8 cellular contexts compared by ENCODE assay signal in genomic region chr10:77603529-77603927, GRCh38. TPM values are rescaled to one million over a fixed set of nuclear protein-coding genes. Genes with fewer than 3 reads are reported as not detected.
A peak's percentile ranks its signal among the peaks of the same experiment; 100 is the strongest.
DNase-seq lines count a peak whose midpoint lies in the region; ATAC-seq and TF ChIP-seq lines count a peak whose summit lies in the region.
"Had no signal": no experiment of that assay in that cellular context is flagged by ENCODE, and none has a peak within 500 bp of the region (broad histone marks: within the 10 kb centered on the region; RNA-seq: fewer than 3 reads in every experiment).

No MANE protein-coding gene starts in this region.

- no peak overlapping the region for H2AK5ac ChIP-seq in neuronal stem cell (ENCODE audit: low read depth, low read length)

- no peaks in the 10 kb centered on the region for H3K79me1 ChIP-seq in neuronal stem cell (ENCODE audit: low read depth, low read length)

- peaks cover 19% of the 10 kb centered on the region for H3K4me1 Mint-ChIP-seq in activated CD8-positive, alpha-beta T cell treated with anti-CD3 and anti-CD28 coated beads, Interleukin-2, amount 10 ng/mL, durations not matched to agents 7 days and 5 days (ENCODE audit: low read depth)

- no peak overlapping the region for H2BK15ac ChIP-seq in neuronal stem cell (ENCODE audit: low read length)

- H3K9me3 ChIP-seq in neuronal stem cell (replicated peaks in 1 of 2; ENCODE audit: control insufficient read depth in 2 of 2, insufficient read depth in 1 of 2, low read depth in 1 of 2, low read length in 2 of 2): no peaks in the 10 kb centered on the region

- H3K14ac ChIP-seq in neuronal stem cell (ENCODE audit: low read length): no peak overlapping the region

- no peak overlapping the region for H3K4me3 ChIP-seq in neuronal stem cell (ENCODE audit: low read length in 2 of 2)

- no peak overlapping the region for H3K18ac ChIP-seq in neuronal stem cell (ENCODE audit: low read length)

- no peaks in the 10 kb centered on the region for H3K36me3 ChIP-seq in neuronal stem cell (replicated peaks in 1 of 2; ENCODE audit: control insufficient read depth in 2 of 2, insufficient read depth in 2 of 2, low read length in 2 of 2)

- ATAC-seq in GM18870 (IDR thresholded peaks at IDR 0.05; ENCODE audit: unreplicated experiment) (peak; percentile 56), HG03060 (IDR thresholded peaks at IDR 0.05; ENCODE audit: low read depth, unreplicated experiment) (peak; percentile 37)
- peak; percentile 70 for ATAC-seq in activated CD8-positive, alpha-beta T cell treated with anti-CD3 and anti-CD28 coated beads, Interleukin-2, amount 10 ng/mL, durations not matched to agents 7 days and 5 days

- no peak overlapping the region for H3K27ac ChIP-seq in neuronal stem cell (replicated peaks; ENCODE audit: low read length)
- H3K27ac ChIP-seq: HL-60 had no signal

- POLR2A ChIA-PET in activated CD8-positive, alpha-beta T cell treated with anti-CD3 and anti-CD28 coated beads, Interleukin-2, amount 10 ng/mL, durations not matched to agents 7 days and 5 days (lab: Charles Lee): interaction anchor here (0.6 kb wide), 1 partner anchor 72 kb away, joined by 4 read pairs; no protein-coding TSS in a partner anchor

- H4K91ac ChIP-seq in neuronal stem cell (ENCODE audit: low read depth, low read length, poor library complexity): no peak overlapping the region

- H3K4me3 Mint-ChIP-seq in activated CD8-positive, alpha-beta T cell treated with anti-CD3 and anti-CD28 coated beads, Interleukin-2, amount 10 ng/mL, durations not matched to agents 7 days and 5 days: no peak overlapping the region

- no peak overlapping the region for H3K4me2 ChIP-seq in neuronal stem cell (ENCODE audit: insufficient read depth, low read length, poor library complexity, severe bottlenecking)

- no peak overlapping the region for H3K9ac ChIP-seq in neuronal stem cell (ENCODE audit: low read depth, low read length, poor library complexity)

- CTCF ChIA-PET in activated CD8-positive, alpha-beta T cell treated with anti-CD3 and anti-CD28 coated beads, Interleukin-2, amount 10 ng/mL, durations not matched to agents 7 days and 5 days (lab: Charles Lee): interaction anchor here (1.5 kb wide), 1 partner anchor 108 kb away, joined by 3 read pairs; no protein-coding TSS in a partner anchor

- no CpG with 5 or more reads among the region's 2 CpGs for WGBS in neuronal stem cell (ENCODE audit: extremely low coverage in 2 of 2, insufficient read length in 2 of 2, insufficient replicate concordance in 1 of 2), 2 donors

- H4K8ac ChIP-seq in neuronal stem cell (ENCODE audit: low read depth, low read length): no peak overlapping the region

- peak overlapping the region; percentile 68 for H3K27ac Mint-ChIP-seq in activated CD8-positive, alpha-beta T cell treated with anti-CD3 and anti-CD28 coated beads, Interleukin-2, amount 10 ng/mL, durations not matched to agents 7 days and 5 days

- H3K4ac ChIP-seq in neuronal stem cell (ENCODE audit: low read length): no peak overlapping the region

- no peaks in the 10 kb centered on the region for H3K36me3 Mint-ChIP-seq in activated CD8-positive, alpha-beta T cell treated with anti-CD3 and anti-CD28 coated beads, Interleukin-2, amount 10 ng/mL, durations not matched to agents 7 days and 5 days (ENCODE audit: low read depth)

- H2BK5ac ChIP-seq in neuronal stem cell (ENCODE audit: low read length): no peak overlapping the region

- no peak overlapping the region for H3K23ac ChIP-seq in neuronal stem cell (ENCODE audit: low read depth, low read length, poor library complexity)

- no peaks in the 10 kb centered on the region for H3K9me3 Mint-ChIP-seq in activated CD8-positive, alpha-beta T cell treated with anti-CD3 and anti-CD28 coated beads, Interleukin-2, amount 10 ng/mL, durations not matched to agents 7 days and 5 days (ENCODE audit: insufficient read depth)

- peak overlapping the region; percentile 5 for H2AFZ ChIP-seq in neuronal stem cell (ENCODE audit: low read length)

- H2BK120ac ChIP-seq in neuronal stem cell (ENCODE audit: low read depth, low read length): no peak overlapping the region

- peak; percentile 47 for DNase-seq in activated CD8-positive, alpha-beta T cell treated with anti-CD3 and anti-CD28 coated beads, Interleukin-2, amount 10 ng/mL, durations not matched to agents 7 days and 5 days
- DNase-seq in neuronal stem cell (ENCODE audit: low spot score) (no peak), middle frontal gyrus (ENCODE audit: extremely low spot score, low spot score) (no peak), GM20000 (ENCODE audit: low spot score) (no peak), NCI-H345 treated with DMSO at 0.1 percent for 48 hours (lab: John Stamatoyannopoulos, UW; ENCODE audit: unreplicated experiment) (no peak)

- H3K27me3 ChIP-seq in neuronal stem cell (ENCODE audit: control insufficient read depth in 3 of 3, insufficient read depth in 3 of 3, low read depth in 1 of 3, low read length in 3 of 3): peaks cover 0 to 5% (median 0%) of the 10 kb centered on the region in 3 experiments

- H3K27me3 Mint-ChIP-seq in activated CD8-positive, alpha-beta T cell treated with anti-CD3 and anti-CD28 coated beads, Interleukin-2, amount 10 ng/mL, durations not matched to agents 7 days and 5 days (ENCODE audit: low read depth): peaks cover 2% of the 10 kb centered on the region

- no peak for TF ChIP-seq CTCF in GM20000 (IDR thresholded peaks at IDR 0.05; ENCODE audit: extremely low read depth, missing control alignments)

- H3K4me1 ChIP-seq in neuronal stem cell (ENCODE audit: control insufficient read depth in 2 of 2, insufficient read depth in 1 of 2, low read depth in 1 of 2, low read length in 2 of 2): peaks cover 0 to 7% of the 10 kb centered on the region in 2 donors

- no peak overlapping the region for H2BK12ac ChIP-seq in neuronal stem cell (ENCODE audit: low read length)

RNA-seq across cellular contexts. Expression of gene KCNMA1, which starts 34.1 kb away (rescaled TPM):
- under 1 TPM; 0.16 TPM for total RNA-seq in activated CD8-positive, alpha-beta T cell treated with anti-CD3 and anti-CD28 coated beads, Interleukin-2, amount 10 ng/mL, durations not matched to agents 7 days and 5 days
- polyA plus RNA-seq in neuronal stem cell (2013, experiment 1 of 2): 1.8 TPM
- polyA plus RNA-seq in neuronal stem cell (2013, experiment 2 of 2): 1.5 TPM
